1 cellular context compared by ENCODE assay signal in the genomic region with DNA sequence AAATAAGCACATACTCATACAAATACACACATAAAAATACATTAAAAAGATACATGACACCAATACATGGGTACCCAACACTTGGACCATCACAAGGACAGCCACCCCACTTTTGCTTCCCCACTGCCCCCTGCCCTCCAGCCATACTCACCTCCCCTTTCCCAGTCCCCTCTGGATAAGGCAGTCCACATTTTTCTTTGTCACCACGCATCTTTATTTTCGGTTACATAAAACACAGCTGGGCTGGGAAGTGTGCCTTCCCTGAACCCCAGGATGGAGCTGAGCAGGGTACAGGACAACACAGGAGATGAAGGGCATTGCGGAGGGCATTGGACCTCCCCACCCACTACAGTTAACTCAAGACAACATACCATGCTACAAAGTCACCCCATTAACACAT.
TF ChIP-seq lines count a peak whose summit lies in the region.

No MANE protein-coding gene starts in this region.

TF ChIP-seq in H1, 55 proteins besides CTCF, POLR2A, EP300 and RAD21:
- TF ChIP-seq YY1 (IDR thresholded peaks at IDR 0.05; ENCODE audit: low read depth, low read length) (no peak), ASH2L (IDR thresholded peaks at IDR 0.05; ENCODE audit: low read length) (no peak), NRF1 (IDR thresholded peaks at IDR 0.05; ENCODE audit: low read depth, low read length) (no peak), CBX8 (IDR thresholded peaks at IDR 0.05; ENCODE audit: borderline replicate concordance, low read depth, low read length) (no peak; the same call in 1 of the 2 replicates), RNF2 (IDR thresholded peaks at IDR 0.05; ENCODE audit: borderline replicate concordance, low read depth, low read length, missing control alignments, poor library complexity, severe bottlenecking) (peak; percentile 15)
